In genomic region chr5:91266184-91266705, GRCh38 we compare ENCODE assay signal across 8 cellular contexts.
A peak's percentile ranks its signal among the peaks of the same experiment; 100 is the strongest.
DNase-seq lines count a peak whose midpoint lies in the region; FAIRE-seq and TF ChIP-seq lines count a peak whose summit lies in the region.

No MANE protein-coding gene starts in this region.

- H3K9me3 Mint-ChIP-seq in activated CD4-positive, alpha-beta memory T cell treated with anti-CD3 and anti-CD28 coated beads for 36 hours = no peaks in the 10 kb centered on the region

- H3K4me3 ChIP-seq in H1 (ENCODE audit: extremely low read depth in 1 of 4, insufficient read depth in 2 of 4, low read depth in 3 of 4, low read length in 4 of 4) (no peak overlapping the region), skeletal muscle tissue (ENCODE audit: low read length in 3 of 3) (no peak overlapping the region)

- no peak overlapping the region for H4K5ac ChIP-seq in H1 (ENCODE audit: insufficient read length, low read depth, low read length)

- no peak overlapping the region for H3K18ac ChIP-seq in H1 (ENCODE audit: extremely low read depth, low read length)

- H3K56ac ChIP-seq in H1 (replicated peaks; ENCODE audit: insufficient read length, low read depth, low read length) = no peak overlapping the region

- H3K9me3 ChIP-seq in H1 (ENCODE audit: insufficient read depth in 2 of 2, low read depth in 1 of 2, low read length in 1 of 2) (no peaks in the 10 kb centered on the region), skeletal muscle tissue (ENCODE audit: control insufficient read depth in 3 of 3, low read length in 3 of 3) (no peaks in the 10 kb centered on the region)

- no peak for TF ChIP-seq RAD21 in H1 (IDR thresholded peaks at IDR 0.05 in 1 of 2, conservative IDR thresholded peaks at IDR 0.05 in 1 of 2; ENCODE audit: low read depth in 2 of 2, low read length in 2 of 2)

- DNase-seq in GM13976 (ENCODE audit: low spot score) (peak; percentile 41), H4 (ENCODE audit: low spot score) (peak; percentile 46), NAMALWA (ENCODE audit: low spot score) (peak; percentile 25), H1 (ENCODE audit: low read depth in 1 of 2, low spot score in 2 of 2) (no peak), DMS153 (lab: John Stamatoyannopoulos, UW) (no peak), D721Med (ENCODE audit: insufficient read length, low spot score) (no peak)
- DNase-seq in activated CD4-positive, alpha-beta memory T cell treated with anti-CD3 and anti-CD28 coated beads for 36 hours = no peak

- H2BK120ac ChIP-seq in H1 (replicated peaks; ENCODE audit: low read depth, low read length) = no peak overlapping the region

- H3K36me3 ChIP-seq in H1 (ENCODE audit: control insufficient read depth in 2 of 4, insufficient read depth in 4 of 4, low read length in 3 of 4) (no peaks in the 10 kb centered on the region), skeletal muscle tissue (ENCODE audit: control insufficient read depth in 3 of 3, insufficient read depth in 3 of 3, low read length in 3 of 3) (no peaks in the 10 kb centered on the region)

- H2BK15ac ChIP-seq in H1 (ENCODE audit: low read length) = no peak overlapping the region

- H3K4me1 ChIP-seq in H1 (replicated peaks in 1 of 4; ENCODE audit: control insufficient read depth in 3 of 4, insufficient read depth in 4 of 4, low read length in 3 of 4) = peaks cover 0 to 4% (median 0%) of the 10 kb centered on the region in 4 experiments; a peak in 1 of 7 replicates
- H3K4me1 ChIP-seq in skeletal muscle tissue (ENCODE audit: control insufficient read depth in 3 of 3, insufficient read depth in 3 of 3, low read length in 3 of 3) = peaks cover 3 to 13% (median 6%) of the 10 kb centered on the region in 3 donors

- no peak for TF ChIP-seq POLR2A in H1 (IDR thresholded peaks at IDR 0.05; ENCODE audit: control extremely low read depth in 1 of 2, low read depth in 2 of 2, low read length in 2 of 2)

- no peak overlapping the region for H3K27ac ChIP-seq in H1 (ENCODE audit: low read depth, low read length)
- H3K27ac ChIP-seq in skeletal muscle tissue (ENCODE audit: low read depth, low read length) = peak overlapping the region; percentile 60

- no peak overlapping the region for H3K4me2 ChIP-seq in H1 (ENCODE audit: insufficient read depth in 1 of 2, low read depth in 2 of 2, low read length in 2 of 2)

- H3K9ac ChIP-seq in H1 (replicated peaks in 1 of 4; ENCODE audit: extremely low read depth in 1 of 4, low read depth in 3 of 4, low read length in 3 of 4) (no peak overlapping the region), skeletal muscle tissue (ENCODE audit: low read depth in 1 of 3, low read length in 3 of 3) (peak overlapping the region in 1 of 3 donors; percentile 48)

- no peak overlapping the region for H2AK5ac ChIP-seq in H1 (ENCODE audit: low read depth, low read length)

- WGBS in H1 (ENCODE audit: extremely low coverage in 1 of 2, insufficient coverage in 1 of 2, insufficient read length in 1 of 2, insufficient replicate concordance in 2 of 2, low coverage in 1 of 2, low lambda C conversion rate in 2 of 2, missing lambda C conversion rate in 1 of 2), 2 experiments = 84% methylated on average over 3 of the region's 3 CpGs; no CpG with 5 or more reads in 1 of the 2 experiments

- CTCF ChIA-PET in H1 (lab: Charles Lee; ENCODE audit: partially characterized antibody) = interaction anchor here (1.2 kb wide), 1 partner anchor 10 kb away, joined by 3 read pairs; no protein-coding TSS in a partner anchor
- CTCF ChIA-PET in activated CD4-positive, alpha-beta memory T cell treated with anti-CD3 and anti-CD28 coated beads for 36 hours (lab: Charles Lee) = interaction anchor here (1.6 kb wide), 1 partner anchor 14 kb away, joined by 7 read pairs; no protein-coding TSS in a partner anchor

- no peaks in the 10 kb centered on the region for H4K20me1 ChIP-seq in H1 (replicated peaks in 1 of 2; ENCODE audit: control insufficient read depth in 1 of 2, insufficient read depth in 2 of 2, low read length in 2 of 2)

- H3K4ac ChIP-seq in H1 (replicated peaks; ENCODE audit: insufficient read length, low read depth, low read length) = no peak overlapping the region

- in situ Hi-C loops in GM13976 (cut with MboI; ENCODE audit: low sequenced_read_pairs, unreplicated experiment) = no loop called here

- TF ChIP-seq EP300 in H1 (IDR thresholded peaks at IDR 0.05; ENCODE audit: borderline replicate concordance in 1 of 2, low read depth in 2 of 2, low read length in 2 of 2) = no peak

- intact Hi-C loops in activated CD4-positive, alpha-beta memory T cell treated with anti-CD3 and anti-CD28 coated beads for 36 hours (cut with micrococcal nuclease) = loop anchor here (5.0 to 10.0 kb wide), 3 partner anchors 39 to 116 kb away; partner anchors contain the start of gene ARRDC3

- no peaks in the 10 kb centered on the region for H3K79me2 ChIP-seq in H1 (ENCODE audit: control insufficient read depth in 1 of 2, insufficient read depth in 2 of 2, low read length in 2 of 2)

- no peak overlapping the region for H2AFZ ChIP-seq in H1 (ENCODE audit: low read length)

- H3K27me3 ChIP-seq in H1 (replicated peaks in 1 of 4; ENCODE audit: control insufficient read depth in 3 of 4, extremely low read depth in 1 of 4, insufficient read depth in 3 of 4, low read length in 3 of 4) = no peaks in the 10 kb centered on the region
- H3K27me3 ChIP-seq in skeletal muscle tissue (ENCODE audit: control insufficient read depth in 3 of 3, insufficient read depth in 3 of 3, low read length in 3 of 3) = no peaks in the 10 kb centered on the region

- no peak overlapping the region for H4K8ac ChIP-seq in H1 (ENCODE audit: extremely low read depth, insufficient read depth, low read length)

- POLR2A ChIA-PET in H1 (lab: Charles Lee; ENCODE audit: partially characterized antibody) = interaction anchor here (0.6 kb wide), 1 partner anchor 115 kb away, joined by 3 read pairs; no protein-coding TSS in a partner anchor
- POLR2A ChIA-PET in activated CD4-positive, alpha-beta memory T cell treated with anti-CD3 and anti-CD28 coated beads for 36 hours (lab: Charles Lee) = no interaction called here

- no peaks in the 10 kb centered on the region for H3K27me3 Mint-ChIP-seq in activated CD4-positive, alpha-beta memory T cell treated with anti-CD3 and anti-CD28 coated beads for 36 hours

- no peak overlapping the region for H3K4me3 Mint-ChIP-seq in activated CD4-positive, alpha-beta memory T cell treated with anti-CD3 and anti-CD28 coated beads for 36 hours

- H2BK20ac ChIP-seq in H1 (ENCODE audit: low read length) = no peak overlapping the region

- peaks cover 21% of the 10 kb centered on the region for H3K4me1 Mint-ChIP-seq in activated CD4-positive, alpha-beta memory T cell treated with anti-CD3 and anti-CD28 coated beads for 36 hours (ENCODE audit: low read depth)

- no peak overlapping the region for H3K27ac Mint-ChIP-seq in activated CD4-positive, alpha-beta memory T cell treated with anti-CD3 and anti-CD28 coated beads for 36 hours

- H3K14ac ChIP-seq in H1 (ENCODE audit: insufficient read length) = no peak overlapping the region

- H3K79me1 ChIP-seq in H1 (ENCODE audit: low read depth, low read length) = no peaks in the 10 kb centered on the region

- H3K36me3 Mint-ChIP-seq in activated CD4-positive, alpha-beta memory T cell treated with anti-CD3 and anti-CD28 coated beads for 36 hours = no peaks in the 10 kb centered on the region

- no peak overlapping the region for H4K91ac ChIP-seq in H1 (replicated peaks; ENCODE audit: insufficient read length, low read length)

- no peak for TF ChIP-seq CTCF in GM13976 (IDR thresholded peaks at IDR 0.05; ENCODE audit: borderline replicate concordance, control extremely low read depth, extremely low read depth, insufficient read depth, missing control alignments)
- TF ChIP-seq CTCF in H1 (IDR thresholded peaks at IDR 0.05; ENCODE audit: control extremely low read depth in 1 of 3, insufficient read depth in 1 of 3, low read depth in 1 of 3, low read length in 3 of 3) = no peak
- TF ChIP-seq CTCF in D721Med (IDR thresholded peaks at IDR 0.05; ENCODE audit: insufficient read depth, missing control alignments) = no peak

- H3K23ac ChIP-seq in H1 (ENCODE audit: insufficient read length) = no peak overlapping the region

- no peak overlapping the region for H2BK12ac ChIP-seq in H1 (ENCODE audit: low read depth, low read length)

- no peak overlapping the region for H2BK5ac ChIP-seq in H1 (ENCODE audit: low read depth, low read length)

- FAIRE-seq in H1 (lab: Jason Lieb, UNC) = peak; percentile 19
- FAIRE-seq in D721Med (lab: Jason Lieb, UNC) = no peak

- no peaks in the 10 kb centered on the region for H3K23me2 ChIP-seq in H1 (ENCODE audit: low read depth, low read length)

TF ChIP-seq in H1, 55 proteins besides CTCF, POLR2A, EP300 and RAD21 (continues in another document):
- no peak for TF ChIP-seq HDAC2 (IDR thresholded peaks at IDR 0.05; ENCODE audit: borderline replicate concordance in 1 of 2, low read depth in 2 of 2, low read length in 2 of 2)
- no peak for TF ChIP-seq ZNF274 (IDR thresholded peaks at IDR 0.05; ENCODE audit: borderline replicate concordance, extremely low read depth, low read length)
- TF ChIP-seq POLR2AphosphoS5 (IDR thresholded peaks at IDR 0.05; ENCODE audit: low read depth, low read length) = no peak
- no peak for TF ChIP-seq RFX5 (IDR thresholded peaks at IDR 0.05; ENCODE audit: borderline replicate concordance, low read depth, low read length)
- TF ChIP-seq TCF12 (IDR thresholded peaks at IDR 0.05; ENCODE audit: low read depth, low read length) = no peak
- no peak for TF ChIP-seq KDM5A (IDR thresholded peaks at IDR 0.05; ENCODE audit: low read length)
- TF ChIP-seq TEAD4 (IDR thresholded peaks at IDR 0.05; ENCODE audit: low read depth, low read length) = no peak
- no peak for TF ChIP-seq BACH1 (IDR thresholded peaks at IDR 0.05; ENCODE audit: low read length)
- TF ChIP-seq RNF2 (IDR thresholded peaks at IDR 0.05; ENCODE audit: borderline replicate concordance, low read depth, low read length, missing control alignments, poor library complexity, severe bottlenecking) = no peak
- no peak for TF ChIP-seq ATF2 (IDR thresholded peaks at IDR 0.05; ENCODE audit: low read length)
- no peak for TF ChIP-seq SIX5 (IDR thresholded peaks at IDR 0.05; ENCODE audit: low read depth, low read length)
- no peak for TF ChIP-seq NRF1 (IDR thresholded peaks at IDR 0.05; ENCODE audit: low read depth, low read length)
- no peak for TF ChIP-seq SAP30 (IDR thresholded peaks at IDR 0.05; ENCODE audit: insufficient read depth, insufficient replicate concordance, low read length)

Comparison
In these comparisons a context has a peak if more than half of its experiments do, and no peak if none do; other contexts are left out.
1. DNase-seq: peak in GM13976 (single experiment), H4 (single experiment) and NAMALWA (single experiment); none in H1 (0 of 2), DMS153 (single experiment), activated CD4-positive, alpha-beta memory T cell treated with anti-CD3 and anti-CD28 coated beads for 36 hours (single experiment) and D721Med (single experiment).